Comparison of ENCODE assay signal across 9 cellular contexts in the genomic region with DNA sequence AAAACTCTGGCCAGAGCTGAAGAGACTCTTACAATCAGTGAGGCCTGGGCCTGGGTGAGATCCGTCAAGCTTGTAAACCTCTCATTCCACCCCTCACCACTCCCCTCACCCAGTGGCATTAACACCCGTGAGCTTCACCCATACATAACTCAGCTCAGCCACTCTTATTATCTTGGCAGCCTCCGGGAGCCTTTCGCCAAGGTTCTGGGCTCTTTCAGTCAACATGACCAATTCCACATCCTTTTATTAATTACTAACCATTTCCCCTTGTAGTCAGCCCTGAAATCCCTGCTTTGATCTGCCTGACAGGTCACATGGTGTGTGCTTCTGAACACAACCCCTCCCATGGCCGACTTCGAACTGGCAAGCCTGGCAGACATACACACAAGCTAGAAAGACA.
DNase-seq lines count a peak whose midpoint lies in the region; ATAC-seq and TF ChIP-seq lines count a peak whose summit lies in the region.
"Had no signal": no experiment of that assay in that cellular context is flagged by ENCODE, and none has a peak within 500 bp of the region (broad histone marks: within the 10 kb centered on the region; RNA-seq: fewer than 3 reads in every experiment).

No MANE protein-coding gene starts in this region.

- H3K27ac Mint-ChIP-seq in natural killer cell = no peak overlapping the region

- DNase-seq in AG20443 (ENCODE audit: low spot score) = peak; percentile 24
- DNase-seq in HT-29 (ENCODE audit: low spot score) = peak; percentile 13
- peak; percentile 93 for DNase-seq in astrocyte of the hippocampus (ENCODE audit: low read depth, low spot score)
- no peak for DNase-seq in natural killer cell
- DNase-seq in SHP77 treated with DMSO at 0.1 percent for 48 hours (lab: John Stamatoyannopoulos, UW) = no peak
- no peak for DNase-seq in GF-D8 (lab: John Stamatoyannopoulos, UW)
- no peak for DNase-seq in dedifferentiated amniotic fluid mesenchymal stem cell (ENCODE audit: extremely low spot score)
- DNase-seq: heart right ventricle had no signal

- intact Hi-C loops in natural killer cell (cut with micrococcal nuclease) = no loop called here

- no peaks in the 10 kb centered on the region for H3K36me3 Mint-ChIP-seq in natural killer cell

- TF ChIP-seq CTCF in natural killer cell (IDR thresholded peaks at IDR 0.05) = no peak

- H3K4me1 Mint-ChIP-seq in natural killer cell = no peaks in the 10 kb centered on the region

- no peak overlapping the region for H3K4me3 Mint-ChIP-seq in natural killer cell

- ATAC-seq in natural killer cell (peak in 2 of 3 donors; percentile 29 to 48), HG03442 (IDR thresholded peaks at IDR 0.05; ENCODE audit: unreplicated experiment) (no peak)

- peaks cover 5 to 45% of the 10 kb centered on the region in 2 donors for H3K27me3 Mint-ChIP-seq in natural killer cell (ENCODE audit: low read depth in 2 of 2)

- no peaks in the 10 kb centered on the region for H3K9me3 Mint-ChIP-seq in natural killer cell

Comparison
In these comparisons a context has a peak if more than half of its experiments do, and no peak if none do; other contexts are left out.
1. DNase-seq: peak in AG20443 (single experiment), HT-29 (single experiment) and astrocyte of the hippocampus (single experiment); none in natural killer cell (single experiment), SHP77 treated with DMSO at 0.1 percent for 48 hours (single experiment), GF-D8 (single experiment) and dedifferentiated amniotic fluid mesenchymal stem cell (single experiment).